In genomic region chr3:10292505-10293419, GRCh38 we compare ENCODE assay signal across 1 cellular context.
TF ChIP-seq lines count a peak whose summit lies in the region.

TSS of gene GHRL (minus strand) at chr3:10292947. CDS start at chr3:10290180, 2,767 bp downstream.

TF ChIP-seq in K562, 482 proteins besides CTCF, POLR2A, EP300 and RAD21 (continued from another document and continues in another):
- TF ChIP-seq AFF1 (IDR thresholded peaks at IDR 0.05; ENCODE audit: low read depth in 1 of 2, partially characterized antibody in 2 of 2) (peak in 1 of 2 experiments; percentile 34), YY1 (IDR thresholded peaks at IDR 0.05; ENCODE audit: borderline replicate concordance in 1 of 3, control insufficient read depth in 1 of 3, extremely low read depth in 1 of 3, insufficient read depth in 3 of 3, insufficient read length in 1 of 3, insufficient replicate concordance in 2 of 3, low read depth in 1 of 3, low read length in 2 of 3) (peak in 1 of 3 experiments; percentile 70), NBN (IDR thresholded peaks at IDR 0.05; ENCODE audit: low read depth) (no peak), ATF1 (CRISPR knock-in tag; IDR thresholded peaks at IDR 0.05) (no peak), ATF1 (tag; IDR thresholded peaks at IDR 0.05) (no peak), ZFP91 (CRISPR knock-in tag; IDR thresholded peaks at IDR 0.05) (no peak), RBM17 (IDR thresholded peaks at IDR 0.05; ENCODE audit: borderline replicate concordance, low read depth, low read length) (no peak), SFPQ (IDR thresholded peaks at IDR 0.05; ENCODE audit: low read depth, low read length) (no peak), FOXA3 (CRISPR knock-in tag; conservative IDR thresholded peaks at IDR 0.05 in 1 of 2, IDR thresholded peaks at IDR 0.05 in 1 of 2) (peak in 1 of 2 experiments; percentile 85; a peak in 2 of 4 replicates), ZNF282 (CRISPR knock-in tag; IDR thresholded peaks at IDR 0.05) (no peak), KLF16 (IDR thresholded peaks at IDR 0.05) (no peak; the same call in 1 of the 2 replicates), PHF8 (IDR thresholded peaks at IDR 0.05; ENCODE audit: borderline replicate concordance, low read length) (peak; percentile 25; the same call in 1 of the 2 replicates), EHMT2 (IDR thresholded peaks at IDR 0.05) (no peak), ZNF639 (CRISPR knock-in tag; conservative IDR thresholded peaks at IDR 0.05 in 1 of 2, IDR thresholded peaks at IDR 0.05 in 1 of 2) (peak in 1 of 2 experiments; percentile 83; a peak in 1 of 4 replicates), XRCC3 (IDR thresholded peaks at IDR 0.05) (no peak), ZNF592 (IDR thresholded peaks at IDR 0.05) (peak; percentile 57; the same call in 1 of the 2 replicates), ZNF24 (IDR thresholded peaks at IDR 0.05) (no peak), KDM2B (CRISPR knock-in tag; IDR thresholded peaks at IDR 0.05) (no peak), NR2C1 (IDR thresholded peaks at IDR 0.05) (no peak), NR2C1 (tag; IDR thresholded peaks at IDR 0.05) (no peak), NR0B1 (IDR thresholded peaks at IDR 0.05; ENCODE audit: partially characterized antibody) (no peak), CHD7 (IDR thresholded peaks at IDR 0.05; ENCODE audit: low read depth, low read length) (no peak), TCF7 (IDR thresholded peaks at IDR 0.05; ENCODE audit: borderline replicate concordance) (no peak), ZNF717 (CRISPR knock-in tag; IDR thresholded peaks at IDR 0.05) (no peak), RNF2 (IDR thresholded peaks at IDR 0.05) (no peak; the same call in 1 of the 2 replicates), ZNF3 (CRISPR knock-in tag; IDR thresholded peaks at IDR 0.05) (no peak), KDM4B (IDR thresholded peaks at IDR 0.05; ENCODE audit: borderline replicate concordance in 2 of 2, low read depth in 1 of 2) (0 out of 4 replicates have a peak, but pooled peaks of 1 of the 2 experiments have one; percentile 19), MTA2 (IDR thresholded peaks at IDR 0.05; ENCODE audit: low read depth) (no peak)
